ENCODE assay signal across 1 cellular context in the genomic region with DNA sequence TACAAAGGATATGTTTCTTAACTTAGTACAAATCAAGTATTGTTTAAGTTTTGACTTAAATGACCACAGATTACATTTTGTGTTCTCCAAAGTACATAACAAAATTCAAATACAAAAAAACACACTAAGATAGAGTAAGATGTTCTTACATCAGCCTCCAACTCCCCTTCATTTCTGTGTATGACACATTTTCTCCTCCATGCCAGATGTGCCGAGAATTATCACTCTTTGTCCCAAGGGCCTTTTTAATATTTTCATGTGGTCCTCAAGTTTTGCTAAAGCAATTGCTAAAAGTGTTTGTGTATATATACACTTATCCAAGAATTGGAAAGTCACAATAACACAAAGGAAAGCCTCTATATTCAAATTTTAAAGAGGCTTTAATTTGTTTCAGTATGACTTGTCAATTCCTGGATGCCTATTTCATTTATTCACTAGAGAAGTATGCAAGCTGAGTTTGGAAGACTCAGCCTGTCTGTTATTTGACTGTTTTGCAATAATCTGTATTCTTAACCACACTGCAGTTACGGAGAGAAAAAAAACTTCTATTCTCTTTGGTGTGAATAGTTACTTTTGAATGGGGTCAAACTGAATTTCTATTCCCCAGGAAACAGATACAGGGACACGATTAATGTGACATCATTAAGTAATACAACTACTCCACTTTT.
TF ChIP-seq lines count a peak whose summit lies in the region.

No MANE protein-coding gene starts in this region.

TF ChIP-seq in IMR-90, 13 proteins besides CTCF, POLR2A, EP300 and RAD21:
- TF ChIP-seq RCOR1 (IDR thresholded peaks at IDR 0.05; ENCODE audit: insufficient replicate concordance, low read length), result no peak
- peak; percentile 84 for TF ChIP-seq CEBPB (IDR thresholded peaks at IDR 0.05; ENCODE audit: low read depth, low read length)
